ENCODE assay signal across 1 cellular context in the genomic region with DNA sequence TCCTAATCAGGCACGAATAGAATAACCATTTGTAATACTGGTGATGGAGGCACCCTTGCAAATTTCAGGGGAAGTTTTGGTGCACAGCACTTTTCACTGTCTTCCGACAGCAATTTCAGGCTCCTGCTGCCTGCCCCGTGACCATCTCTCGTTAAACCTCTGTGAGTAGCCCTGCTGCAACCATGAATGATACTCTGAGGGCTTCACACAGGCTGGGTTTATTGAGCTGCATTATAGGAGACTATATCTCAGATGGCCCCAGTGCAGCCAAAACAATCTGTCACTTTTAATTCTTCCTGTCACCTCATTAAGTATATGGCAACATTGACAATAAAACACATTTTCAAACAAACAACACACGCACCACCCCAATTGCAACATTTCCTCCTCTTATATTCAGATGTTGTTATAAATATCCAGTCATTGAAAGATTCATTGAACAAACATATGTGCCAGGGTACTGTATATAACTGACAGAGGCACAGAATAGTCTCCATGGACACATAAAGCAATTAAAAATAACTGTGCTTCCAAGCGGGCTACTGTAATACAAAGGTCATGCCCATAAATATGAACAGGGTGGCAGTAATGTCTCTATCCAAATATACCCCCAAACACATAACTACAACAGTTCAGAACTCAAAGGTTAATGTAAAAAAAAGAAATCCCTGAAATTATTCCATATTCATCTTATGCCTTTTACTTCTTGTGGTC.
TF ChIP-seq lines count a peak whose summit lies in the region.

No MANE protein-coding gene starts in this region.

TF ChIP-seq in H1, 55 proteins besides CTCF, POLR2A, EP300 and RAD21 (continued from another document):
- TF ChIP-seq, protein P1, sequence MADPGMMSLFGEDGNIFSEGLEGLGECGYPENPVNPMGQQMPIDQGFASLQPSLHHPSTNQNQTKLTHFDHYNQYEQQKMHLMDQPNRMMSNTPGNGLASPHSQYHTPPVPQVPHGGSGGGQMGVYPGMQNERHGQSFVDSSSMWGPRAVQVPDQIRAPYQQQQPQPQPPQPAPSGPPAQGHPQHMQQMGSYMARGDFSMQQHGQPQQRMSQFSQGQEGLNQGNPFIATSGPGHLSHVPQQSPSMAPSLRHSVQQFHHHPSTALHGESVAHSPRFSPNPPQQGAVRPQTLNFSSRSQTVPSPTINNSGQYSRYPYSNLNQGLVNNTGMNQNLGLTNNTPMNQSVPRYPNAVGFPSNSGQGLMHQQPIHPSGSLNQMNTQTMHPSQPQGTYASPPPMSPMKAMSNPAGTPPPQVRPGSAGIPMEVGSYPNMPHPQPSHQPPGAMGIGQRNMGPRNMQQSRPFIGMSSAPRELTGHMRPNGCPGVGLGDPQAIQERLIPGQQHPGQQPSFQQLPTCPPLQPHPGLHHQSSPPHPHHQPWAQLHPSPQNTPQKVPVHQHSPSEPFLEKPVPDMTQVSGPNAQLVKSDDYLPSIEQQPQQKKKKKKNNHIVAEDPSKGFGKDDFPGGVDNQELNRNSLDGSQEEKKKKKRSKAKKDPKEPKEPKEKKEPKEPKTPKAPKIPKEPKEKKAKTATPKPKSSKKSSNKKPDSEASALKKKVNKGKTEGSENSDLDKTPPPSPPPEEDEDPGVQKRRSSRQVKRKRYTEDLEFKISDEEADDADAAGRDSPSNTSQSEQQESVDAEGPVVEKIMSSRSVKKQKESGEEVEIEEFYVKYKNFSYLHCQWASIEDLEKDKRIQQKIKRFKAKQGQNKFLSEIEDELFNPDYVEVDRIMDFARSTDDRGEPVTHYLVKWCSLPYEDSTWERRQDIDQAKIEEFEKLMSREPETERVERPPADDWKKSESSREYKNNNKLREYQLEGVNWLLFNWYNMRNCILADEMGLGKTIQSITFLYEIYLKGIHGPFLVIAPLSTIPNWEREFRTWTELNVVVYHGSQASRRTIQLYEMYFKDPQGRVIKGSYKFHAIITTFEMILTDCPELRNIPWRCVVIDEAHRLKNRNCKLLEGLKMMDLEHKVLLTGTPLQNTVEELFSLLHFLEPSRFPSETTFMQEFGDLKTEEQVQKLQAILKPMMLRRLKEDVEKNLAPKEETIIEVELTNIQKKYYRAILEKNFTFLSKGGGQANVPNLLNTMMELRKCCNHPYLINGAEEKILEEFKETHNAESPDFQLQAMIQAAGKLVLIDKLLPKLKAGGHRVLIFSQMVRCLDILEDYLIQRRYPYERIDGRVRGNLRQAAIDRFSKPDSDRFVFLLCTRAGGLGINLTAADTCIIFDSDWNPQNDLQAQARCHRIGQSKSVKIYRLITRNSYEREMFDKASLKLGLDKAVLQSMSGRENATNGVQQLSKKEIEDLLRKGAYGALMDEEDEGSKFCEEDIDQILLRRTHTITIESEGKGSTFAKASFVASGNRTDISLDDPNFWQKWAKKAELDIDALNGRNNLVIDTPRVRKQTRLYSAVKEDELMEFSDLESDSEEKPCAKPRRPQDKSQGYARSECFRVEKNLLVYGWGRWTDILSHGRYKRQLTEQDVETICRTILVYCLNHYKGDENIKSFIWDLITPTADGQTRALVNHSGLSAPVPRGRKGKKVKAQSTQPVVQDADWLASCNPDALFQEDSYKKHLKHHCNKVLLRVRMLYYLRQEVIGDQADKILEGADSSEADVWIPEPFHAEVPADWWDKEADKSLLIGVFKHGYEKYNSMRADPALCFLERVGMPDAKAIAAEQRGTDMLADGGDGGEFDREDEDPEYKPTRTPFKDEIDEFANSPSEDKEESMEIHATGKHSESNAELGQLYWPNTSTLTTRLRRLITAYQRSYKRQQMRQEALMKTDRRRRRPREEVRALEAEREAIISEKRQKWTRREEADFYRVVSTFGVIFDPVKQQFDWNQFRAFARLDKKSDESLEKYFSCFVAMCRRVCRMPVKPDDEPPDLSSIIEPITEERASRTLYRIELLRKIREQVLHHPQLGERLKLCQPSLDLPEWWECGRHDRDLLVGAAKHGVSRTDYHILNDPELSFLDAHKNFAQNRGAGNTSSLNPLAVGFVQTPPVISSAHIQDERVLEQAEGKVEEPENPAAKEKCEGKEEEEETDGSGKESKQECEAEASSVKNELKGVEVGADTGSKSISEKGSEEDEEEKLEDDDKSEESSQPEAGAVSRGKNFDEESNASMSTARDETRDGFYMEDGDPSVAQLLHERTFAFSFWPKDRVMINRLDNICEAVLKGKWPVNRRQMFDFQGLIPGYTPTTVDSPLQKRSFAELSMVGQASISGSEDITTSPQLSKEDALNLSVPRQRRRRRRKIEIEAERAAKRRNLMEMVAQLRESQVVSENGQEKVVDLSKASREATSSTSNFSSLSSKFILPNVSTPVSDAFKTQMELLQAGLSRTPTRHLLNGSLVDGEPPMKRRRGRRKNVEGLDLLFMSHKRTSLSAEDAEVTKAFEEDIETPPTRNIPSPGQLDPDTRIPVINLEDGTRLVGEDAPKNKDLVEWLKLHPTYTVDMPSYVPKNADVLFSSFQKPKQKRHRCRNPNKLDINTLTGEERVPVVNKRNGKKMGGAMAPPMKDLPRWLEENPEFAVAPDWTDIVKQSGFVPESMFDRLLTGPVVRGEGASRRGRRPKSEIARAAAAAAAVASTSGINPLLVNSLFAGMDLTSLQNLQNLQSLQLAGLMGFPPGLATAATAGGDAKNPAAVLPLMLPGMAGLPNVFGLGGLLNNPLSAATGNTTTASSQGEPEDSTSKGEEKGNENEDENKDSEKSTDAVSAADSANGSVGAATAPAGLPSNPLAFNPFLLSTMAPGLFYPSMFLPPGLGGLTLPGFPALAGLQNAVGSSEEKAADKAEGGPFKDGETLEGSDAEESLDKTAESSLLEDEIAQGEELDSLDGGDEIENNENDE (IDR thresholded peaks at IDR 0.05; ENCODE audit: insufficient replicate concordance, low read length) = no peak
